Comparison of ENCODE assay signal across 8 cellular contexts in the genomic region with DNA sequence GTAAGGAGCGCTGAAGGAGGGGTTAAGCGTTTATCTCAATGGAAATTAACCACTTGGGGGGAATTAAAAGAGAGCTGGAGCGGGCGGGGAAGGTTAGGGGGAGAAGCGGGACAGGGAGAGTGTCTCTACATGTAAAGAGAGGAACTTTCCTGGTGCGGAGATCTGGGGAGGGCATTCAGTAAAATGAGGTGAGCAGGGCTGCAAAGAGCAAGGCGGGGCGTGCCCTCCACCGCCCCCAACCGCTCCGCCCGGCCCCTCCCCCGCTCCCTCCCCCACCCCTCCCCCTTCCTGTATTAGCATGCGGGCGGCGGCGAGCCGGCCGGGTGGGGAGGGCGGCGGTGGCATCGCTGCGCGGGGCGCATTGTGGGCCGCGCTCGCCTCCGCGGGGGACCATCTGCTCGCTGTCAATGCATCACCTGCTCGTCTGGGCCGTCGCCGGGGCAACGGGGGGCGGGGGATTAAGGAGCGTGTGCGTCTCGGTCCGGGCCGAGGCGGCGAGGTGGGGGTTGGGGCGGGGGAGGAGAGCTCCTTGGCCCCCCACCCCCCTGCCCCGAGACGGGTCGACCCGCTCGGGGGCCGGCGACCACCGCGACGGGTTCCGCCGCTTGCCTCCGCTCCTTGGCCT. TPM values are rescaled to one million over a fixed set of nuclear protein-coding genes. Genes with fewer than 3 reads are reported as not detected.
DNase-seq lines count a peak whose midpoint lies in the region; ATAC-seq lines count a peak whose summit lies in the region.

No MANE protein-coding gene starts in this region.

- WGBS in right cardiac atrium: 1% methylated on average over 58 of the region's 58 CpGs

- DNase-seq in NCI-H774 (lab: John Stamatoyannopoulos, UW) (peak; percentile 97), right cardiac atrium (peak in 2 of 3 donors; percentile 10 to 52), superior temporal gyrus (ENCODE audit: extremely low spot score) (no peak), HCEC 1CT (no peak)
- DNase-seq in activated effector memory CD4-positive, alpha-beta T cell treated with anti-CD3 and anti-CD28 coated beads, Interleukin-2, amount 50 U/mL, for 16 hours: peak; percentile 84
- DNase-seq in stimulated activated CD4-positive, alpha-beta T cell treated with anti-CD3 and anti-CD28 coated beads, Interleukin-1b, Interleukin-23, amount 100 ng/mL, for 4 hours (ENCODE audit: low read depth in 2 of 2): peak; percentile 39 to 44

- no peak overlapping the region for H3K27ac ChIP-seq in right cardiac atrium (ENCODE audit: low read length)

- intact Hi-C loops in right cardiac atrium (cut with DNase I): no loop called here

- H3K27me3 ChIP-seq in right cardiac atrium (ENCODE audit: control insufficient read depth, insufficient read depth): no peaks in the 10 kb centered on the region

- H3K4me1 ChIP-seq in right cardiac atrium (ENCODE audit: control insufficient read depth, insufficient read depth, low read length): no peaks in the 10 kb centered on the region

- peaks cover 2% of the 10 kb centered on the region for H3K9me3 ChIP-seq in right cardiac atrium (ENCODE audit: control insufficient read depth, low read length)

- peak; percentile 82 for ATAC-seq in GM18909 (IDR thresholded peaks at IDR 0.05; ENCODE audit: poor library complexity, unreplicated experiment)
- peak; percentile 71 for ATAC-seq in HG03097 (IDR thresholded peaks at IDR 0.05; ENCODE audit: low FRiP score, unreplicated experiment)
- peak; percentile 47 to 68 for ATAC-seq in right cardiac atrium

- H3K4me3 ChIP-seq in right cardiac atrium (ENCODE audit: low read length): peak overlapping the region; percentile 52

RNA-seq across cellular contexts. Expression of gene C12orf42, which starts 0.5 kb away (rescaled TPM):
- total RNA-seq in right cardiac atrium: not detected
- polyA plus RNA-seq in right cardiac atrium: not detected

Comparison
In these comparisons a context has a peak if more than half of its experiments do, and no peak if none do; other contexts are left out.
1. DNase-seq: peak in NCI-H774 (single experiment), activated effector memory CD4-positive, alpha-beta T cell treated with anti-CD3 and anti-CD28 coated beads, Interleukin-2, amount 50 U/mL, for 16 hours (single experiment), right cardiac atrium (2 of 3) and stimulated activated CD4-positive, alpha-beta T cell treated with anti-CD3 and anti-CD28 coated beads, Interleukin-1b, Interleukin-23, amount 100 ng/mL, for 4 hours (2 of 2); none in superior temporal gyrus (single experiment) and HCEC 1CT (single experiment).
2. Peak in every context shown above with its lines, with median percentiles within 50 percentile points of each other: ATAC-seq.